21 cellular contexts compared by ENCODE assay signal in the genomic region with DNA sequence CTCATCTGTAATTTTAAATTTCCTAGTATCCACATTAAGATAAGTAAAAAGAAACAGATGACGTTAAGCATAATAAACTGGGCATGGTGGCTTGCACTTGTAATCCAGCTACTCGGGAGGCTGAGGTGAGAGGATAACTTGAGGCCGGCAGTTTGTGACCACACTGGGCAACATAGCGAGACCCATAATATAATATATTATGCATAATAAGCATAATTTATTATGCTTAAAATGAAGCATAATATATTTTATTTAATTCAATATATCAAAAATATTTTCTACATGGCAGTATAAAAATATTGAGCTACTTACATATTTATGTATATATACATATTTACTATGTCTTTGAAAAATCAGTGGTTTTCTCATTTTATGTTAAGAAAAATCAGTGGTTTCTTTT.
"Had no signal": no experiment of that assay in that cellular context is flagged by ENCODE, and none has a peak within 500 bp of the region (broad histone marks: within the 10 kb centered on the region; RNA-seq: fewer than 3 reads in every experiment).

No MANE protein-coding gene starts in this region.

- H3K4me2 ChIP-seq: SK-N-SH had no signal

- H3K9me2 ChIP-seq: SK-N-SH had no signal

- DNase-seq: KBM-7, MM.1S, NCI-H1092 treated with DMSO at 0.1 percent for 48 hours, NCI-H1436, NCI-H187, NCI-H2029, NCI-H2081 treated with DMSO at 0.1 percent for 48 hours, NCI-H2171, NCI-H226, NCI-H446, NCI-H510A, NCI-H524 treated with DMSO at 0.1 percent for 48 hours, NCI-H69, NCI-H774, PC-3, SHP77, SK-N-SH, SW 1271, T-cell had no signal

- ATAC-seq: Panc1, PC-3, T-cell had no signal

- H3K27ac ChIP-seq: RWPE1 had no signal

- H3K9me3 ChIP-seq: SK-N-SH had no signal

- H3K9ac ChIP-seq: SK-N-SH had no signal
